Comparison of ENCODE assay signal across 8 cellular contexts in the genomic region with DNA sequence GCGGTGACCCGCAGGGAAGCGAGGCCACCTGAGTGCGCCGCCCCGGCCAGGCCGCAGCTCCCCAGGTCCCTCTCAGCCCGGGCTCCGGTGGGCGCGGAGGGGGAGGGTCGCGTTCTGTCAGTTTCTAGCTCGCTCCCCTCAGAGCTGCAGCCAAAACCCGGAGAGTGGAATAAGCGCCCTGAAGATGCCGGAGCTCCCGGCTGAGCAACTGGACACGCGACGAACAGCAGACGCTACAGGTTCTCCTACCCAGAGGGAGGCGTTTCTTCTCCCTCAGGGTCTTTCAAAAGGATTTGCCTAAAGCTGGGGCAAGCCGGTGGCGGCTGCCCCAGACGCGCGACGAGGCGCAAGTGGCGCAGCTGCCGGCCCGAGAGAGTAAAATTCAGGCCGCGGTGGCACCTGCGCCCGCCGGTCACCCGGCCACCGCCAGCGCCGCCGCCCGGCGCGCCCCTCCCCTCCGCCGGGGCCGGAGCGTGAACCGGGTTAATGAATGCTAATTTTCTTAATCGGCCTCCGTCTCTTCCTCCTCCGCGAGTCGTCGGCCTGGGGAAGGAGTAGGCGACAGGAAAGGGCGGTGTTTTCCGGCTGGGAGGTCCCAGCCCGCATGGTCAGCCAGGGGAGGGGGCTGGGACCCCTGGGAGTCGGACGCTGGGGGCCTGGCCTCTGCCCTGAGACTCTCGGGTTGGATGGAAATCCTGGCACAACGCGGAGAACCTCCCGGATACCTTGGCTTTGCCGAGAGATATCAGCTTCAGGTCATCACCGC. TPM values are rescaled to one million over a fixed set of nuclear protein-coding genes. Genes with fewer than 3 reads are reported as not detected.
DNase-seq lines count a peak whose midpoint lies in the region; ATAC-seq and TF ChIP-seq lines count a peak whose summit lies in the region.

No MANE protein-coding gene starts in this region.

- H3K4me1 Mint-ChIP-seq in HFFc6 (ENCODE audit: low read depth) (peaks cover 58% of the 10 kb centered on the region), progenitor cell of endocrine pancreas (ENCODE audit: low read depth) (peaks cover 44% of the 10 kb centered on the region)

- H3F3A ChIP-seq in SU-DHL-6 (ENCODE audit: insufficient read depth): 0 out of 2 replicates have a peak, but pooled peaks cover 5% of the 10 kb centered on the region

- H3K4me2 ChIP-seq in SU-DHL-6 (ENCODE audit: low read depth, low read length, poor library complexity, severe bottlenecking): peak overlapping the region; percentile 58

- WGBS in adipose tissue, 3 donors: 1% methylated on average over 57 to 69 of the region's 69 CpGs

- H3K9me3 ChIP-seq in SU-DHL-6 (ENCODE audit: insufficient read depth, low read length): no peaks in the 10 kb centered on the region
- no peaks in the 10 kb centered on the region for H3K9me3 ChIP-seq in vagina

- peak; percentile 18; the same call in 1 of the 2 replicates for TF ChIP-seq CTCF in HFFc6 (IDR thresholded peaks at IDR 0.05)
- no peak for TF ChIP-seq CTCF in SU-DHL-6 (IDR thresholded peaks at IDR 0.05; ENCODE audit: insufficient read depth, low read length, poor library complexity, severe bottlenecking)
- no peak for TF ChIP-seq CTCF in progenitor cell of endocrine pancreas (IDR thresholded peaks at IDR 0.05; ENCODE audit: unreplicated experiment)
- no peak for TF ChIP-seq CTCF in vagina (IDR thresholded peaks at IDR 0.05)

- H3K9me3 Mint-ChIP-seq in HFFc6: no peaks in the 10 kb centered on the region
- no peaks in the 10 kb centered on the region for H3K9me3 Mint-ChIP-seq in progenitor cell of endocrine pancreas (ENCODE audit: low read depth)

- DNase-seq in HFFc6 (peak; percentile 82), NCI-H1092 (lab: John Stamatoyannopoulos, UW) (peak; percentile 78), left cardiac atrium (peak; percentile 80), progenitor cell of endocrine pancreas (ENCODE audit: low spot score, unreplicated experiment) (peak; percentile 87), vagina (ENCODE audit: extremely low spot score in 2 of 2) (no peak)

- H4K20me1 ChIP-seq in SU-DHL-6 (ENCODE audit: low read depth, low read length): no peaks in the 10 kb centered on the region

- H3K36me3 Mint-ChIP-seq in HFFc6 (ENCODE audit: low read depth) (peaks cover 36% of the 10 kb centered on the region), progenitor cell of endocrine pancreas (ENCODE audit: insufficient read depth) (peaks cover 4% of the 10 kb centered on the region)

- H3K27ac ChIP-seq in SU-DHL-6 (ENCODE audit: low read depth, low read length) (peak overlapping the region; percentile 40), adipose tissue (ENCODE audit: low read depth, low read length) (peak overlapping the region; percentile 3), vagina (peak overlapping the region; percentile 89)

- peak; percentile 2 for TF ChIP-seq POLR2A in GM10847 (IDR thresholded peaks at IDR 0.05; ENCODE audit: extremely low read depth, insufficient read length)
- no peak for TF ChIP-seq POLR2A in vagina (IDR thresholded peaks at IDR 0.05)

- H3K4me3 Mint-ChIP-seq in HFFc6 (peak overlapping the region; percentile 99), progenitor cell of endocrine pancreas (ENCODE audit: low read depth) (peak overlapping the region; percentile 79)

- intact Hi-C loops in left cardiac atrium (cut with DNase I): loop anchor here in 1 of 2 donors (5.0 kb wide), 1 partner anchor 155 kb away; no protein-coding TSS in a partner anchor
- intact Hi-C loops in vagina (cut with DNase I): no loop called here

- H3K27me3 Mint-ChIP-seq in HFFc6 (ENCODE audit: insufficient read depth) (no peaks in the 10 kb centered on the region; the same call in 1 of the 2 replicates), progenitor cell of endocrine pancreas (no peaks in the 10 kb centered on the region)

- H3K4me3 ChIP-seq in SU-DHL-6 (ENCODE audit: insufficient read depth, low read length, poor library complexity, severe bottlenecking): peak overlapping the region; percentile 92
- H3K4me3 ChIP-seq in vagina: peak overlapping the region; percentile 83 to 97

- H3K79me2 ChIP-seq in SU-DHL-6 (ENCODE audit: insufficient read depth, low read length): peaks cover 37% of the 10 kb centered on the region

- H3K36me3 ChIP-seq in SU-DHL-6 (ENCODE audit: low read length) (no peaks in the 10 kb centered on the region), vagina (no peaks in the 10 kb centered on the region)

- H3K27me3 ChIP-seq in SU-DHL-6 (ENCODE audit: low read length): no peaks in the 10 kb centered on the region
- H3K27me3 ChIP-seq in vagina: no peaks in the 10 kb centered on the region

- H3K27ac Mint-ChIP-seq in HFFc6 (peak overlapping the region; percentile 44), progenitor cell of endocrine pancreas (peak overlapping the region; percentile 96)

- no peaks in the 10 kb centered on the region for H3K9me2 ChIP-seq in SU-DHL-6 (replicated peaks; ENCODE audit: insufficient read depth, low read length)

- peaks cover 18% of the 10 kb centered on the region for H3K4me1 ChIP-seq in vagina

- ATAC-seq in left cardiac atrium: peak; percentile 56 to 71

- H3K9ac ChIP-seq in SU-DHL-6 (ENCODE audit: low read length): peak overlapping the region; percentile 83

- peak overlapping the region; percentile 83 for H2AFZ ChIP-seq in SU-DHL-6 (ENCODE audit: low read depth, low read length, severe bottlenecking)

RNA-seq across cellular contexts. Expression of a gene that starts 0.8 kb away (rescaled TPM):
- total RNA-seq in HFFc6 (2021; fragmentation: NEBNext Ultra II Directional; extraction: Animal tissue kit (Norgen Biotek cat#: 25700)): 100 to 1,000 TPM; 159 to 248 (median 201) TPM
- polyA plus RNA-seq in adipose tissue: 10 to 100 TPM in 2 of 3 donors, 1 to 10 TPM in 1; 4.9 to 29.2 (median 13.2) TPM
- total RNA-seq in left cardiac atrium (10 to 100 TPM; 44.3 to 81.4 TPM), progenitor cell of endocrine pancreas (43.1 and 48.5 TPM in 2 replicates), vagina (44.4 TPM)

Comparison
In these comparisons a context has a peak if more than half of its experiments do, and no peak if none do; other contexts are left out.
1. DNase-seq: peak in HFFc6 (single experiment), NCI-H1092 (single experiment), left cardiac atrium (single experiment) and progenitor cell of endocrine pancreas (single experiment); none in vagina (0 of 2).
2. H3K27ac ChIP-seq: peak in every context shown above with its lines; median percentile 89 in vagina; 40 in SU-DHL-6; 3 in adipose tissue.